ENCODE assay signal across 22 cellular contexts in the genomic region with DNA sequence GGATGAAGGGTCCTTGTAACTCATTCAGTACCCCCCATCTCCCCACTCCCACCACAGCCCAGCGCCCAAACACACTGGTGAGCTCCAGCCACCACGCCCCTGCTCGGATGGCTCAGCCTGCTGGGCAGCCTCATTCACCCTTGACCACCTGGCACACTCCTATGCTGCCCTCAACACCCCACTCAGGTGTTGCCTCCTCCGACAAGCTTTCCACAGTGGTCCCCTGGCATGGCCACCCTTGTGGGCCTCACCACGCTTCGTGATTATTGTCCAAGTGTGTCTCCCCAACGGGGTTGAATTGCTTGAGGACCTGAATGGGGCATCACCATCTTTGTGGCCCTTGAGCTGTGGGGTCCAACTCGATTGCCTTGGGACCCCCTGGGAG. TPM values are rescaled to one million over a fixed set of nuclear protein-coding genes. Genes with fewer than 3 reads are reported as not detected.
DNase-seq lines count a peak whose midpoint lies in the region; ATAC-seq lines count a peak whose summit lies in the region.
"Had no signal": no experiment of that assay in that cellular context is flagged by ENCODE, and none has a peak within 500 bp of the region (broad histone marks: within the 10 kb centered on the region; RNA-seq: fewer than 3 reads in every experiment).

No MANE protein-coding gene starts in this region.

- intact Hi-C loops in posterior vena cava (cut with DNase I) = no loop called here

- no peaks in the 10 kb centered on the region for H3K4me1 Mint-ChIP-seq in stimulated activated naive CD8-positive, alpha-beta T cell treated with anti-CD3 and anti-CD28 coated beads, Interleukin-15, amount 100 ng/mL, for 72 hours
- no peaks in the 10 kb centered on the region for H3K4me1 Mint-ChIP-seq in effector memory CD8-positive, alpha-beta T cell (ENCODE audit: low read depth in 2 of 2)
- H3K4me1 Mint-ChIP-seq: CD4-positive, alpha-beta memory T cell had no signal

- peak overlapping the region; percentile 60 to 72 for H3K27ac Mint-ChIP-seq in stimulated activated naive CD8-positive, alpha-beta T cell treated with anti-CD3 and anti-CD28 coated beads, Interleukin-15, amount 100 ng/mL, for 72 hours
- peak overlapping the region; percentile 72 to 88 for H3K27ac Mint-ChIP-seq in effector memory CD8-positive, alpha-beta T cell

- H3K27me3 Mint-ChIP-seq in stimulated activated naive CD8-positive, alpha-beta T cell treated with anti-CD3 and anti-CD28 coated beads, Interleukin-15, amount 100 ng/mL, for 72 hours = peaks cover 7% of the 10 kb centered on the region
- H3K27me3 Mint-ChIP-seq in effector memory CD8-positive, alpha-beta T cell = peaks cover 5 to 18% of the 10 kb centered on the region in 2 donors

- no peaks in the 10 kb centered on the region for H3K9me3 Mint-ChIP-seq in stimulated activated naive CD8-positive, alpha-beta T cell treated with anti-CD3 and anti-CD28 coated beads, Interleukin-15, amount 100 ng/mL, for 72 hours
- H3K9me3 Mint-ChIP-seq in effector memory CD8-positive, alpha-beta T cell = no peaks in the 10 kb centered on the region
- H3K9me3 Mint-ChIP-seq: CD4-positive, alpha-beta memory T cell had no signal

- ATAC-seq in stimulated activated naive CD8-positive, alpha-beta T cell treated with anti-CD3 and anti-CD28 coated beads, Interleukin-15, amount 100 ng/mL, for 72 hours = no peak
- no peak for ATAC-seq in stimulated activated naive CD8-positive, alpha-beta T cell treated with anti-CD3 and anti-CD28 coated beads, Interleukin-15, Interleukin-2, amounts not matched to agents 100 U/mL and 50 U/mL, for 24 hours
- ATAC-seq in effector memory CD8-positive, alpha-beta T cell (replicated peaks) = no peak
- ATAC-seq in GM19455 (IDR thresholded peaks at IDR 0.05; ENCODE audit: unreplicated experiment) = no peak
- ATAC-seq in GM18498 (IDR thresholded peaks at IDR 0.05; ENCODE audit: unreplicated experiment) = no peak

- no peak for DNase-seq in stimulated activated naive CD8-positive, alpha-beta T cell treated with anti-CD3 and anti-CD28 coated beads, Interleukin-15, amount 100 ng/mL, for 72 hours
- DNase-seq in stimulated activated naive CD8-positive, alpha-beta T cell treated with anti-CD3 and anti-CD28 coated beads, Interleukin-15, Interleukin-2, amounts not matched to agents 100 U/mL and 50 U/mL, for 24 hours = no peak
- DNase-seq in effector memory CD8-positive, alpha-beta T cell = no peak
- DNase-seq in posterior vena cava (ENCODE audit: low spot score) = peak; percentile 22
- no peak for DNase-seq in NCI-H1417 treated with DMSO at 0.1 percent for 48 hours (lab: John Stamatoyannopoulos, UW)
- DNase-seq: ACHN; CD4-positive, alpha-beta memory T cell; DND-41; GOT3; HCEC 1CT; NCI-H1105; NCI-H1694; NCI-H2081; NCI-H2171; NCI-H345; NCI-H524; NCI-H774; NK-92 treated with Interleukin-12 subunit alpha and Interleukin-12 subunit beta, amount 100 ng/mL, for 24 hours; SIG-M5 had no signal

- no peak overlapping the region for H3K4me3 Mint-ChIP-seq in stimulated activated naive CD8-positive, alpha-beta T cell treated with anti-CD3 and anti-CD28 coated beads, Interleukin-15, amount 100 ng/mL, for 72 hours
- no peak overlapping the region for H3K4me3 Mint-ChIP-seq in effector memory CD8-positive, alpha-beta T cell

- H3K36me3 Mint-ChIP-seq in effector memory CD8-positive, alpha-beta T cell (ENCODE audit: insufficient read depth) = no peaks in the 10 kb centered on the region
- H3K36me3 Mint-ChIP-seq: CD4-positive, alpha-beta memory T cell had no signal

RNA-seq across cellular contexts. Expression of gene DOC2B, which starts 12.0 kb away (rescaled TPM):
- total RNA-seq in posterior vena cava = 10 to 100 TPM; 11.9 to 18.5 TPM
- total RNA-seq: HT1080 had no signal

RNA-seq across cellular contexts. Expression of gene SCGB1C2, which starts 56.0 kb away (rescaled TPM):
- not detected for total RNA-seq in posterior vena cava
- total RNA-seq: CD4-positive, alpha-beta memory T cell; HT1080 had no signal
